ENCODE assay signal across 8 cellular contexts in genomic region chr17:3723188-3723555, GRCh38. TPM values are rescaled to one million over a fixed set of nuclear protein-coding genes. Genes with fewer than 3 reads are reported as not detected.
DNase-seq lines count a peak whose midpoint lies in the region; ATAC-seq and TF ChIP-seq lines count a peak whose summit lies in the region.

No MANE protein-coding gene starts in this region.

- H3K9me3 Mint-ChIP-seq in stimulated activated naive CD8-positive, alpha-beta T cell treated with anti-CD3 and anti-CD28 coated beads, Interleukin-15, Interleukin-2, amounts not matched to agents 100 ng/mL and 50 ng/mL, for 24 hours, result no peaks in the 10 kb centered on the region

- H3K9me3 ChIP-seq in vagina, result no peaks in the 10 kb centered on the region

- H3K4me3 ChIP-seq in astrocyte of the cerebellum (ENCODE audit: low read depth, low read length), result peak overlapping the region; percentile 78
- peak overlapping the region; percentile 74 to 76 for H3K4me3 ChIP-seq in vagina

- TF ChIP-seq CTCF in astrocyte of the cerebellum (IDR thresholded peaks at IDR 0.05; ENCODE audit: low read depth, low read length, missing control alignments) (no peak), vagina (IDR thresholded peaks at IDR 0.05) (no peak)

- H3K27me3 ChIP-seq in vagina, result no peaks in the 10 kb centered on the region

- H3K36me3 ChIP-seq in vagina, result peaks cover 0 to 18% of the 10 kb centered on the region in 2 donors

- ATAC-seq in stimulated activated naive CD8-positive, alpha-beta T cell treated with anti-CD3 and anti-CD28 coated beads, Interleukin-15, Interleukin-2, amounts not matched to agents 100 U/mL and 50 U/mL, for 24 hours, result no peak
- ATAC-seq in GM21619 (IDR thresholded peaks at IDR 0.05; ENCODE audit: unreplicated experiment) (no peak), HG03571 (IDR thresholded peaks at IDR 0.05; ENCODE audit: unreplicated experiment) (no peak), left lobe of liver (no peak)

- H3K4me1 ChIP-seq in vagina, result peaks cover 44% of the 10 kb centered on the region

- in situ Hi-C loops in astrocyte of the cerebellum (cut with HindIII; ENCODE audit: low sequenced_read_pairs), result no loop called here

- no peaks in the 10 kb centered on the region for H3K27me3 Mint-ChIP-seq in stimulated activated naive CD8-positive, alpha-beta T cell treated with anti-CD3 and anti-CD28 coated beads, Interleukin-15, Interleukin-2, amounts not matched to agents 100 ng/mL and 50 ng/mL, for 24 hours

- H3K27ac Mint-ChIP-seq in stimulated activated naive CD8-positive, alpha-beta T cell treated with anti-CD3 and anti-CD28 coated beads, Interleukin-15, Interleukin-2, amounts not matched to agents 100 ng/mL and 50 ng/mL, for 24 hours, result peak overlapping the region; percentile 90

- H3K4me1 Mint-ChIP-seq in stimulated activated naive CD8-positive, alpha-beta T cell treated with anti-CD3 and anti-CD28 coated beads, Interleukin-15, Interleukin-2, amounts not matched to agents 100 ng/mL and 50 ng/mL, for 24 hours (ENCODE audit: low read depth), result peaks cover 73% of the 10 kb centered on the region

- peaks cover 65% of the 10 kb centered on the region for H3K36me3 Mint-ChIP-seq in stimulated activated naive CD8-positive, alpha-beta T cell treated with anti-CD3 and anti-CD28 coated beads, Interleukin-15, Interleukin-2, amounts not matched to agents 100 ng/mL and 50 ng/mL, for 24 hours (ENCODE audit: low read depth)

- TF ChIP-seq POLR2A in vagina (IDR thresholded peaks at IDR 0.05), result no peak

- intact Hi-C loops in vagina (cut with DNase I), result no loop called here

- H3K4me3 Mint-ChIP-seq in stimulated activated naive CD8-positive, alpha-beta T cell treated with anti-CD3 and anti-CD28 coated beads, Interleukin-15, Interleukin-2, amounts not matched to agents 100 ng/mL and 50 ng/mL, for 24 hours, result peak overlapping the region; percentile 95

- DNase-seq in stimulated activated naive CD8-positive, alpha-beta T cell treated with anti-CD3 and anti-CD28 coated beads, Interleukin-15, Interleukin-2, amounts not matched to agents 100 U/mL and 50 U/mL, for 24 hours, result no peak
- DNase-seq in astrocyte of the cerebellum (ENCODE audit: low read depth) (no peak), medulla oblongata (ENCODE audit: extremely low spot score) (peak; percentile 40), vagina (ENCODE audit: extremely low spot score in 2 of 2) (no peak), left lobe of liver (ENCODE audit: low spot score) (no peak)

- peak overlapping the region; percentile 85 for H3K27ac ChIP-seq in vagina

RNA-seq across cellular contexts. Expression of gene HASPIN, which starts 0.5 kb away (rescaled TPM):
- 0.74 TPM for total RNA-seq in vagina
- 0.05 TPM for total RNA-seq in left lobe of liver

RNA-seq across cellular contexts. Expression of gene P2RX5, which starts 27.2 kb away (rescaled TPM):
- total RNA-seq in vagina, result 1.7 TPM
- not detected for total RNA-seq in left lobe of liver

RNA-seq across cellular contexts. Expression of gene EMC6, which starts 54.6 kb away (rescaled TPM):
- 18.9 TPM for total RNA-seq in vagina
- total RNA-seq in left lobe of liver, result 26.6 TPM

RNA-seq across cellular contexts. Expression of gene TAX1BP3, which starts 54.8 kb away (rescaled TPM):
- total RNA-seq in vagina, result 78.1 TPM
- 12.4 TPM for total RNA-seq in left lobe of liver
